In genomic region chr4:15162046-15162445, GRCh38 we compare ENCODE assay signal across 16 cellular contexts.
DNase-seq lines count a peak whose midpoint lies in the region; ATAC-seq and TF ChIP-seq lines count a peak whose summit lies in the region.
"Had no signal": no experiment of that assay in that cellular context is flagged by ENCODE, and none has a peak within 500 bp of the region (broad histone marks: within the 10 kb centered on the region; RNA-seq: fewer than 3 reads in every experiment).

No MANE protein-coding gene starts in this region.

- no peak overlapping the region for H3K4me2 ChIP-seq in mesenchymal stem cell (ENCODE audit: low read length, poor library complexity, severe bottlenecking)
- H3K4me2 ChIP-seq: PC-9 had no signal

- no peak overlapping the region for H3K18ac ChIP-seq in mesenchymal stem cell (ENCODE audit: low read depth in 1 of 2, low read length in 2 of 2)

- peaks cover 14% of the 10 kb centered on the region for H3K27me3 Mint-ChIP-seq in WTC11 (ENCODE audit: low read depth)
- peaks cover 9% of the 10 kb centered on the region for H3K27me3 Mint-ChIP-seq in activated CD4-positive, alpha-beta T cell treated with anti-CD3 and anti-CD28 coated beads for 36 hours

- H3K14ac ChIP-seq in mesenchymal stem cell (ENCODE audit: low read length in 2 of 2), result no peak overlapping the region

- no peaks in the 10 kb centered on the region for H3K36me3 Mint-ChIP-seq in WTC11
- no peaks in the 10 kb centered on the region for H3K36me3 Mint-ChIP-seq in activated CD4-positive, alpha-beta T cell treated with anti-CD3 and anti-CD28 coated beads for 36 hours (ENCODE audit: low read depth)
- H3K36me3 Mint-ChIP-seq: CD4-positive, CD25-positive, alpha-beta regulatory T cell had no signal

- DNase-seq in ELF-1 (ENCODE audit: low read depth, low spot score) (peak; percentile 45), NCI-H146 (lab: John Stamatoyannopoulos, UW) (peak; percentile 27), WTC11 (ENCODE audit: low spot score) (no peak), mesenchymal stem cell (no peak), epidermal melanocyte (ENCODE audit: insufficient read length, low spot score) (no peak)
- no peak for DNase-seq in activated CD4-positive, alpha-beta T cell treated with anti-CD3 and anti-CD28 coated beads for 36 hours
- DNase-seq: Caco-2, DMS153, NCI-H187, NCI-H526 treated with DMSO at 0.1 percent for 48 hours, SJCRH30 had no signal

- WGBS in mesenchymal stem cell, result 80% methylated on average over 1 of the region's 1 CpG

- H3K4me3 ChIP-seq in mesenchymal stem cell (ENCODE audit: insufficient read depth in 1 of 2, low read depth in 1 of 2, low read length in 2 of 2), result no peak overlapping the region
- H3K4me3 ChIP-seq: PC-9, SJCRH30 had no signal

- no peak overlapping the region for H2BK5ac ChIP-seq in mesenchymal stem cell (ENCODE audit: low read depth, low read length, poor library complexity, severe bottlenecking)

- no peak overlapping the region for H2AK5ac ChIP-seq in mesenchymal stem cell (ENCODE audit: low read length, severe bottlenecking)

- no peak overlapping the region for H4K91ac ChIP-seq in mesenchymal stem cell (ENCODE audit: low read length)

- H3K9me3 ChIP-seq in mesenchymal stem cell (ENCODE audit: control insufficient read depth, low read length), result no peaks in the 10 kb centered on the region
- H3K9me3 ChIP-seq: Caco-2, SJCRH30 had no signal

- no peak overlapping the region for H2AFZ ChIP-seq in mesenchymal stem cell (ENCODE audit: low read depth, low read length)
- H2AFZ ChIP-seq: PC-9 had no signal

- H3K4ac ChIP-seq in mesenchymal stem cell (ENCODE audit: low read depth in 1 of 2, low read length in 2 of 2), result no peak overlapping the region

- CTCF ChIA-PET in WTC11 (lab: Charles Lee), result interaction anchor here (0.9 to 1.5 kb wide), 2 partner anchors 161 to 1507 kb away, joined by 3 to 4 read pairs; no protein-coding TSS in a partner anchor
- CTCF ChIA-PET in activated CD4-positive, alpha-beta T cell treated with anti-CD3 and anti-CD28 coated beads for 36 hours (lab: Charles Lee), result interaction anchor here (0.8 kb wide), 1 partner anchor 95 kb away, joined by 4 read pairs; no protein-coding TSS in a partner anchor

- no peak overlapping the region for H2BK120ac ChIP-seq in mesenchymal stem cell (ENCODE audit: low read depth, low read length)

- H4K8ac ChIP-seq in mesenchymal stem cell (ENCODE audit: low read length), result no peak overlapping the region

- no peak overlapping the region for H3K27ac ChIP-seq in mesenchymal stem cell (ENCODE audit: low read length, poor library complexity, severe bottlenecking)
- H3K27ac ChIP-seq: PC-9, SJCRH30 had no signal

- H3K4me1 Mint-ChIP-seq in WTC11, result peaks cover 46% of the 10 kb centered on the region
- no peaks in the 10 kb centered on the region for H3K4me1 Mint-ChIP-seq in activated CD4-positive, alpha-beta T cell treated with anti-CD3 and anti-CD28 coated beads for 36 hours
- H3K4me1 Mint-ChIP-seq: B cell; CD4-positive, CD25-positive, alpha-beta regulatory T cell had no signal

- no peak overlapping the region for H3K27ac Mint-ChIP-seq in WTC11
- H3K27ac Mint-ChIP-seq in activated CD4-positive, alpha-beta T cell treated with anti-CD3 and anti-CD28 coated beads for 36 hours, result no peak overlapping the region
- H3K27ac Mint-ChIP-seq: B cell; CD4-positive, CD25-positive, alpha-beta regulatory T cell had no signal

- H3K23ac ChIP-seq in mesenchymal stem cell (ENCODE audit: low read length in 2 of 2), result no peak overlapping the region

- H3K36me3 ChIP-seq in mesenchymal stem cell (ENCODE audit: control insufficient read depth in 1 of 2, insufficient read depth in 2 of 2, low read depth in 1 of 2, low read length in 2 of 2), result no peaks in the 10 kb centered on the region
- H3K36me3 ChIP-seq: SJCRH30 had no signal

- peaks cover 9% of the 10 kb centered on the region for H3K9me3 Mint-ChIP-seq in WTC11
- H3K9me3 Mint-ChIP-seq in activated CD4-positive, alpha-beta T cell treated with anti-CD3 and anti-CD28 coated beads for 36 hours (ENCODE audit: low read depth), result no peaks in the 10 kb centered on the region

- no peak overlapping the region for H2BK12ac ChIP-seq in mesenchymal stem cell (ENCODE audit: low read length in 2 of 2)

- peak overlapping the region; percentile 10; the same call in 1 of the 2 replicates for H3K4me3 Mint-ChIP-seq in WTC11
- H3K4me3 Mint-ChIP-seq in activated CD4-positive, alpha-beta T cell treated with anti-CD3 and anti-CD28 coated beads for 36 hours, result no peak overlapping the region
- H3K4me3 Mint-ChIP-seq: B cell; CD4-positive, CD25-positive, alpha-beta regulatory T cell had no signal

- no peaks in the 10 kb centered on the region for H3K79me1 ChIP-seq in mesenchymal stem cell (replicated peaks; ENCODE audit: low read length, poor library complexity, severe bottlenecking)

- H3K4me1 ChIP-seq in mesenchymal stem cell (ENCODE audit: control insufficient read depth, insufficient read depth, low read depth, low read length), result peaks cover 2% of the 10 kb centered on the region
- H3K4me1 ChIP-seq: Caco-2, SJCRH30 had no signal

- POLR2A ChIA-PET in WTC11 (lab: Charles Lee), result no interaction called here
- POLR2A ChIA-PET in activated CD4-positive, alpha-beta T cell treated with anti-CD3 and anti-CD28 coated beads for 36 hours (lab: Charles Lee), result no interaction called here

- H2BK15ac ChIP-seq in mesenchymal stem cell (ENCODE audit: low read depth, poor library complexity, severe bottlenecking), result no peak overlapping the region

- intact Hi-C loops in activated CD4-positive, alpha-beta T cell treated with anti-CD3 and anti-CD28 coated beads for 36 hours (cut with DNase I, micrococcal nuclease), result no loop called here

- ATAC-seq in WTC11 (peak; percentile 71), HG03280 (IDR thresholded peaks at IDR 0.05; ENCODE audit: unreplicated experiment) (no peak)
- ATAC-seq in activated CD4-positive, CD25-positive, alpha-beta regulatory T cell treated with anti-CD3 and anti-CD28 coated beads, Interleukin-2, amount 50 U/mL, for 24 hours, result no peak
- no peak for ATAC-seq in activated CD4-positive, alpha-beta T cell treated with anti-CD3 and anti-CD28 coated beads for 36 hours

- peak overlapping the region; percentile 34 for H3K9ac ChIP-seq in mesenchymal stem cell (ENCODE audit: low read length)

- H3K27me3 ChIP-seq in mesenchymal stem cell (ENCODE audit: control insufficient read depth in 1 of 2, insufficient read depth in 1 of 2, low read length in 2 of 2), result no peaks in the 10 kb centered on the region
- H3K27me3 ChIP-seq: SJCRH30 had no signal

- TF ChIP-seq CTCF in WTC11 (IDR thresholded peaks at IDR 0.05), result no peak

TF ChIP-seq in WTC11, 78 proteins besides CTCF, POLR2A, EP300 and RAD21:
- no peak for TF ChIP-seq ETV6 (CRISPR knock-in tag; IDR thresholded peaks at IDR 0.05)
- TF ChIP-seq MXD4 (CRISPR knock-in tag; IDR thresholded peaks at IDR 0.05; ENCODE audit: borderline replicate concordance), result no peak
- no peak for TF ChIP-seq GABPB1 (CRISPR knock-in tag; IDR thresholded peaks at IDR 0.05)
- no peak for TF ChIP-seq TEAD4 (CRISPR knock-in tag; IDR thresholded peaks at IDR 0.05)
- no peak for TF ChIP-seq TP53 (CRISPR knock-in tag; IDR thresholded peaks at IDR 0.05)
- no peak for TF ChIP-seq KAT7 (CRISPR knock-in tag; IDR thresholded peaks at IDR 0.05; ENCODE audit: borderline replicate concordance)
- TF ChIP-seq CREM (CRISPR knock-in tag; IDR thresholded peaks at IDR 0.05), result no peak
- TF ChIP-seq IRF1 (CRISPR knock-in tag; IDR thresholded peaks at IDR 0.05), result no peak
- TF ChIP-seq ZNF416 (CRISPR knock-in tag; IDR thresholded peaks at IDR 0.05), result no peak
- TF ChIP-seq ZBTB21 (CRISPR knock-in tag; IDR thresholded peaks at IDR 0.05; ENCODE audit: borderline replicate concordance), result no peak
- TF ChIP-seq RORB (CRISPR knock-in tag; IDR thresholded peaks at IDR 0.05), result no peak
- no peak for TF ChIP-seq JAZF1 (CRISPR knock-in tag; IDR thresholded peaks at IDR 0.05)
- TF ChIP-seq NFYB (CRISPR knock-in tag; conservative IDR thresholded peaks at IDR 0.05; ENCODE audit: low read depth), result no peak
- no peak for TF ChIP-seq CBFB (CRISPR knock-in tag; IDR thresholded peaks at IDR 0.05; ENCODE audit: low read depth)
- no peak for TF ChIP-seq HMGXB4 (CRISPR knock-in tag; IDR thresholded peaks at IDR 0.05)
- TF ChIP-seq EMX1 (CRISPR knock-in tag; IDR thresholded peaks at IDR 0.05), result no peak

Comparison
In these comparisons a context has a peak if more than half of its experiments do, and no peak if none do; other contexts are left out.
1. DNase-seq: peak in ELF-1 (single experiment) and NCI-H146 (single experiment); none in WTC11 (single experiment), mesenchymal stem cell (single experiment), epidermal melanocyte (single experiment) and activated CD4-positive, alpha-beta T cell treated with anti-CD3 and anti-CD28 coated beads for 36 hours (single experiment).